Comparison of ENCODE assay signal across 1 cellular context in genomic region chr11:27100534-27100933, GRCh38.
TF ChIP-seq lines count a peak whose summit lies in the region.

No MANE protein-coding gene starts in this region.

TF ChIP-seq in HEK293, 187 proteins besides CTCF, POLR2A, EP300 and RAD21 (continued from another document):
- TF ChIP-seq ZBTB11 (tag by site-specific recombination; conservative IDR thresholded peaks at IDR 0.05; ENCODE audit: low read depth), result no peak
